In the genomic region with DNA sequence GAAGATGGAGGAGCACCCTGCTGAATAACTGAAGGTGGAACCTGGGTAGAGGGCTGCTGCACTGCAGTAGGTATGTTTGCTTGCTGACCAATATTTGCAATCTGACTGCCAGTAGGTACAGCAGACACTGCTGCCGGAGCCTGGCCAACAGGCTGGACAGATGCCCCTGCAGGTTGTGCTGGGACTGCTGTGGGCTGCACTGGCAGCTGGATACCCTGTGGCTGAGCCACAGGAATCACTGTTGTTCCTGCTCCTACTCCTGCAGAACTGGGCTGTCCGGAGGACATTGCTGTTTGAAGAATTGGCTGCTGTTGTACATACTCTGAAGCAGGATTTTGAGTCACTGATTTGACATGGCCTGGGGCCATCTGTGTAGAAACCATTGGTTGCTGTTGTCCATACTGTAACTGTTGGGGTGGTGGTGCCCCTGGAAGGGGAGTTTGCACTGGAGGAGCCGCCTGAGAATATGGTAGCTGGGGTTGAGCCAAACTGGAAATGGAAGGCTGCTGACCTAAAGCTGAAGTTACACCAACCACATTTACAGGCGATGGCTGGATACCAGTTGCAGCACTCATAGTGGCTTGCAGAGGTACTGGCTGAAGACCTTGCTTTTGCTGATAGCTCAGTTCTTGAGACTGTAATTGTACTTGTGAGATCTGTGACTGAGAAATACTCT, we compare ENCODE assay signal across 9 cellular contexts. TPM values are rescaled to one million over a fixed set of nuclear protein-coding genes. Genes with fewer than 3 reads are reported as not detected.
DNase-seq lines count a peak whose midpoint lies in the region; ATAC-seq and TF ChIP-seq lines count a peak whose summit lies in the region.
"Had no signal": no experiment of that assay in that cellular context is flagged by ENCODE, and none has a peak within 500 bp of the region (broad histone marks: within the 10 kb centered on the region; RNA-seq: fewer than 3 reads in every experiment).

No MANE protein-coding gene starts in this region.

- H3K4me1 ChIP-seq in PC-3 (ENCODE audit: insufficient read depth, low read length) (peaks cover 39% of the 10 kb centered on the region), skeletal muscle tissue (ENCODE audit: control insufficient read depth in 3 of 3, insufficient read depth in 3 of 3, low read length in 3 of 3) (peaks cover 28 to 38% (median 38%) of the 10 kb centered on the region in 3 donors)

- TF ChIP-seq CTCF in PC-3 (conservative IDR thresholded peaks at IDR 0.05; ENCODE audit: low read depth, low read length) = peak; percentile 47
- peak; percentile 70 for TF ChIP-seq CTCF in fibroblast of the aortic adventitia (IDR thresholded peaks at IDR 0.05; ENCODE audit: insufficient read depth, low read length)

- H3K27ac Mint-ChIP-seq in stimulated activated naive CD8-positive, alpha-beta T cell treated with anti-CD3 and anti-CD28 coated beads, Interleukin-15, Interleukin-2, amounts not matched to agents 100 ng/mL and 50 ng/mL, for 24 hours = no peak overlapping the region

- peak overlapping the region; percentile 94 for H3K4me2 ChIP-seq in PC-3 (ENCODE audit: low read length)

- H3K27me3 ChIP-seq in PC-3 (ENCODE audit: low read length) = no peaks in the 10 kb centered on the region
- H3K27me3 ChIP-seq in skeletal muscle tissue (ENCODE audit: control insufficient read depth in 3 of 3, insufficient read depth in 3 of 3, low read length in 3 of 3) = no peaks in the 10 kb centered on the region

- H3F3A ChIP-seq in PC-3 (ENCODE audit: low read length, unreplicated experiment) = no peaks in the 10 kb centered on the region

- peak overlapping the region; percentile 84 for H3K4me3 ChIP-seq in PC-3 (ENCODE audit: low read length)
- H3K4me3 ChIP-seq in fibroblast of the aortic adventitia (ENCODE audit: low read depth, low read length) = peak overlapping the region; percentile 71
- peak overlapping the region; percentile 77 to 84 (median 83) for H3K4me3 ChIP-seq in skeletal muscle tissue (ENCODE audit: low read length in 3 of 3)

- CTCF ChIA-PET in PC-3 (lab: Charles Lee) = interaction anchor here (0.6 to 1.0 kb wide), 3 partner anchors 91 to 581 kb away, joined by 3 to 4 read pairs (median 3); no protein-coding TSS in a partner anchor

- H2AFZ ChIP-seq in PC-3 (ENCODE audit: low read length) = no peak overlapping the region

- H3K27ac ChIP-seq in PC-3 (ENCODE audit: low read length) (0 out of 2 replicates have a peak overlapping the region, but pooled peaks have one; percentile 15), skeletal muscle tissue (ENCODE audit: low read depth, low read length) (peak overlapping the region; percentile 97)
- H3K27ac ChIP-seq: epithelial cell of prostate had no signal

- H3K9ac ChIP-seq in PC-3 (ENCODE audit: low read length) (no peak overlapping the region), skeletal muscle tissue (ENCODE audit: low read depth in 1 of 3, low read length in 3 of 3) (peak overlapping the region; percentile 56 to 97 (median 75))

- H3K9me2 ChIP-seq in PC-3 (replicated peaks; ENCODE audit: low read length) = no peaks in the 10 kb centered on the region

- intact Hi-C loops in PC-3 (cut with micrococcal nuclease) = loop anchor here (5.0 kb wide), 1 partner anchor 87 kb away; no protein-coding TSS in a partner anchor

- peaks cover 15% of the 10 kb centered on the region for H3K36me3 Mint-ChIP-seq in stimulated activated naive CD8-positive, alpha-beta T cell treated with anti-CD3 and anti-CD28 coated beads, Interleukin-15, Interleukin-2, amounts not matched to agents 100 ng/mL and 50 ng/mL, for 24 hours (ENCODE audit: low read depth)

- no peak for DNase-seq in stimulated activated naive CD8-positive, alpha-beta T cell treated with anti-CD3 and anti-CD28 coated beads, Interleukin-15, Interleukin-2, amounts not matched to agents 100 U/mL and 50 U/mL, for 24 hours
- DNase-seq in PC-3 (peak; percentile 56), fibroblast of the aortic adventitia (ENCODE audit: low read depth) (peak; percentile 66)
- DNase-seq in central memory CD4-positive, alpha-beta T cell = no peak

- peaks cover 58% of the 10 kb centered on the region for H3K4me1 Mint-ChIP-seq in stimulated activated naive CD8-positive, alpha-beta T cell treated with anti-CD3 and anti-CD28 coated beads, Interleukin-15, Interleukin-2, amounts not matched to agents 100 ng/mL and 50 ng/mL, for 24 hours (ENCODE audit: low read depth)

- H3K9me3 ChIP-seq in PC-3 (ENCODE audit: low read length) = no peaks in the 10 kb centered on the region
- H3K9me3 ChIP-seq in skeletal muscle tissue (ENCODE audit: control insufficient read depth in 3 of 3, low read length in 3 of 3) = no peaks in the 10 kb centered on the region

- H3K36me3 ChIP-seq in PC-3 (ENCODE audit: low read depth, low read length) (0 out of 2 replicates have a peak, but pooled peaks cover 3% of the 10 kb centered on the region), skeletal muscle tissue (ENCODE audit: control insufficient read depth in 3 of 3, insufficient read depth in 3 of 3, low read length in 3 of 3) (peaks cover 0 to 5% (median 4%) of the 10 kb centered on the region in 3 donors)

- peaks cover 26% of the 10 kb centered on the region for H4K20me1 ChIP-seq in PC-3 (ENCODE audit: low read length)

- H3K79me2 ChIP-seq in PC-3 (ENCODE audit: low read length) = peaks cover 80% of the 10 kb centered on the region

- BruUV-seq in PC-3 (replicated peaks; lab: Mats Ljungman, UMichigan) = no TSS peak

- H3K4me3 Mint-ChIP-seq in stimulated activated naive CD8-positive, alpha-beta T cell treated with anti-CD3 and anti-CD28 coated beads, Interleukin-15, Interleukin-2, amounts not matched to agents 100 ng/mL and 50 ng/mL, for 24 hours = peak overlapping the region; percentile 24

- POLR2A ChIA-PET in PC-3 (lab: Charles Lee; ENCODE audit: unreplicated experiment) = interaction anchor here (0.6 kb wide), 1 partner anchor 34 kb away, joined by 3 read pairs; no protein-coding TSS in a partner anchor

- H3K27me3 Mint-ChIP-seq in stimulated activated naive CD8-positive, alpha-beta T cell treated with anti-CD3 and anti-CD28 coated beads, Interleukin-15, Interleukin-2, amounts not matched to agents 100 ng/mL and 50 ng/mL, for 24 hours = peaks cover 4% of the 10 kb centered on the region

- ATAC-seq in stimulated activated naive CD8-positive, alpha-beta T cell treated with anti-CD3 and anti-CD28 coated beads, Interleukin-15, Interleukin-2, amounts not matched to agents 100 U/mL and 50 U/mL, for 24 hours = no peak
- ATAC-seq in PC-3 (peak; percentile 6), HG03460 (IDR thresholded peaks at IDR 0.05; ENCODE audit: unreplicated experiment) (no peak), HG03378 (IDR thresholded peaks at IDR 0.05; ENCODE audit: unreplicated experiment) (no peak)

- H3K9me3 Mint-ChIP-seq in stimulated activated naive CD8-positive, alpha-beta T cell treated with anti-CD3 and anti-CD28 coated beads, Interleukin-15, Interleukin-2, amounts not matched to agents 100 ng/mL and 50 ng/mL, for 24 hours = no peaks in the 10 kb centered on the region

RNA-seq across cellular contexts. Expression of a gene that starts 2.2 kb away (rescaled TPM):
- total RNA-seq in PC-3 (2014; rRNA removed) (163 and 194 TPM in 2 replicates), fibroblast of the aortic adventitia (ENCODE audit: low replicate concordance) (48.6 and 94.5 TPM in 2 replicates), skeletal muscle tissue (69.4 TPM)

Comparison
In these comparisons a context has a peak if more than half of its experiments do, and no peak if none do; other contexts are left out.
1. DNase-seq: peak in PC-3 (single experiment) and fibroblast of the aortic adventitia (single experiment); none in stimulated activated naive CD8-positive, alpha-beta T cell treated with anti-CD3 and anti-CD28 coated beads, Interleukin-15, Interleukin-2, amounts not matched to agents 100 U/mL and 50 U/mL, for 24 hours (single experiment) and central memory CD4-positive, alpha-beta T cell (single experiment).
2. Peak in every context shown above with its lines, with median percentiles within 50 percentile points of each other: H3K4me3 ChIP-seq.